ENCODE assay signal across 1 cellular context in the genomic region with DNA sequence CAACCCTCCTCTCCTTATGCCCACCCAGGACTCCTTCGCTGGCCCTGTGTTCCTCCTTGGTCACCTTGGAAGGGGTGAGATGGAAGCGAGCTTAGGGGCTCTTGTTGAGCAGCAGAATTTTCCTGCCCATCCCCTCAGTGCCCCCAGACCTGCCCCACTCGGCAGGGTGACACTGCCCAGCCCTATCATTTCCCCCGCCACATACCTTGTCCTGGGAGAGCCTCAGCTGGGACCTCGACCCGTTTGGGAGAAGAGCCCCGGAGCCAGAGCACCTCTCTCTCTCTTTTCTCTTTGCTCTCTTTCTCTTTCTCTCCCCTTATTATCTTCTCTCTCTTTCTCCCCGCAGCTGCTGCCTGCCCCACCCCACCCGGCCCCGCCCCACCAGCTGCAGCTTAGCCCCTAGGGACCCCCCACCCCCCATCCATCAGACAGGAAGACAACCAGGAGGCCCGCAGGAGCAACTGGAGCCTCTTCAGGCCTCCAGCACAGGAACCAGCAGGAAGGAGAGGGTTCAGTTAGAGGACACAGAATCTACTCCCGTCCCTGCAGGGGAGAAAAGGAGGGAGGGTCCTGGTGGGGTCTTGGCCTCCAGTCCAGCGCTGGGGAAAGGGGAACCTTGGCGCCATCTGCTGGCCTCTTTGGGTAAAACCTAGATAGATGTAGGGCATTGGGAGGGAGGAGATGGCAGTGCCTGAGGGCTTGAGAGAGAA.
TF ChIP-seq lines count a peak whose summit lies in the region.

No MANE protein-coding gene starts in this region.

TF ChIP-seq in HepG2, 621 proteins besides CTCF, POLR2A, EP300 and RAD21 (continued from another document):
- TF ChIP-seq, protein P1, sequence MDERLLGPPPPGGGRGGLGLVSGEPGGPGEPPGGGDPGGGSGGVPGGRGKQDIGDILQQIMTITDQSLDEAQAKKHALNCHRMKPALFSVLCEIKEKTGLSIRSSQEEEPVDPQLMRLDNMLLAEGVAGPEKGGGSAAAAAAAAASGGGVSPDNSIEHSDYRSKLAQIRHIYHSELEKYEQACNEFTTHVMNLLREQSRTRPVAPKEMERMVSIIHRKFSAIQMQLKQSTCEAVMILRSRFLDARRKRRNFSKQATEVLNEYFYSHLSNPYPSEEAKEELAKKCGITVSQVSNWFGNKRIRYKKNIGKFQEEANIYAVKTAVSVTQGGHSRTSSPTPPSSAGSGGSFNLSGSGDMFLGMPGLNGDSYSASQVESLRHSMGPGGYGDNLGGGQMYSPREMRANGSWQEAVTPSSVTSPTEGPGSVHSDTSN (CRISPR knock-in tag; IDR thresholded peaks at IDR 0.05) = no peak
- TF ChIP-seq FOXP1 (IDR thresholded peaks at IDR 0.05) (no peak), FOXP1 (CRISPR knock-in tag; IDR thresholded peaks at IDR 0.05) (no peak), GFI1 (CRISPR knock-in tag; IDR thresholded peaks at IDR 0.05; ENCODE audit: borderline replicate concordance) (no peak), ZNF792 (CRISPR knock-in tag; IDR thresholded peaks at IDR 0.05) (no peak), SMC3 (IDR thresholded peaks at IDR 0.05; ENCODE audit: low read length) (peak; percentile 37), CCDC6 (CRISPR knock-in tag; IDR thresholded peaks at IDR 0.05) (no peak), ZNF776 (CRISPR knock-in tag; IDR thresholded peaks at IDR 0.05) (no peak), ZBTB7A (CRISPR knock-in tag; IDR thresholded peaks at IDR 0.05) (peak; percentile 96), ZNF678 (CRISPR knock-in tag; IDR thresholded peaks at IDR 0.05) (no peak), KMT2B (CRISPR knock-in tag; IDR thresholded peaks at IDR 0.05) (no peak), ZNF331 (CRISPR knock-in tag; IDR thresholded peaks at IDR 0.05) (no peak), BHLHE40 (IDR thresholded peaks at IDR 0.05; ENCODE audit: low read length) (no peak), XRCC5 (optimal IDR thresholded peaks at IDR 0.05; ENCODE audit: low read length) (peak; percentile 61), HOXA7 (CRISPR knock-in tag; IDR thresholded peaks at IDR 0.05) (no peak), MED1 (CRISPR knock-in tag; IDR thresholded peaks at IDR 0.05) (0 out of 2 replicates have a peak, but pooled peaks have one; percentile 12), FOXK1 (CRISPR knock-in tag; IDR thresholded peaks at IDR 0.05; ENCODE audit: borderline replicate concordance, low read depth) (no peak), ZNF761 (CRISPR knock-in tag; conservative IDR thresholded peaks at IDR 0.05) (no peak), NRL (CRISPR knock-in tag; IDR thresholded peaks at IDR 0.05; ENCODE audit: borderline replicate concordance) (no peak)
- TF ChIP-seq, protein P2, sequence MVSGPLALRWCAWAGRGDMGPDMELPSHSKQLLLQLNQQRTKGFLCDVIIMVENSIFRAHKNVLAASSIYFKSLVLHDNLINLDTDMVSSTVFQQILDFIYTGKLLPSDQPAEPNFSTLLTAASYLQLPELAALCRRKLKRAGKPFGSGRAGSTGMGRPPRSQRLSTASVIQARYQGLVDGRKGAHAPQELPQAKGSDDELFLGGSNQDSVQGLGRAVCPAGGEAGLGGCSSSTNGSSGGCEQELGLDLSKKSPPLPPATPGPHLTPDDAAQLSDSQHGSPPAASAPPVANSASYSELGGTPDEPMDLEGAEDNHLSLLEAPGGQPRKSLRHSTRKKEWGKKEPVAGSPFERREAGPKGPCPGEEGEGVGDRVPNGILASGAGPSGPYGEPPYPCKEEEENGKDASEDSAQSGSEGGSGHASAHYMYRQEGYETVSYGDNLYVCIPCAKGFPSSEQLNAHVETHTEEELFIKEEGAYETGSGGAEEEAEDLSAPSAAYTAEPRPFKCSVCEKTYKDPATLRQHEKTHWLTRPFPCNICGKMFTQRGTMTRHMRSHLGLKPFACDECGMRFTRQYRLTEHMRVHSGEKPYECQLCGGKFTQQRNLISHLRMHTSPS (CRISPR knock-in tag; IDR thresholded peaks at IDR 0.05; ENCODE audit: low read depth) = no peak
- TF ChIP-seq, protein P3, sequence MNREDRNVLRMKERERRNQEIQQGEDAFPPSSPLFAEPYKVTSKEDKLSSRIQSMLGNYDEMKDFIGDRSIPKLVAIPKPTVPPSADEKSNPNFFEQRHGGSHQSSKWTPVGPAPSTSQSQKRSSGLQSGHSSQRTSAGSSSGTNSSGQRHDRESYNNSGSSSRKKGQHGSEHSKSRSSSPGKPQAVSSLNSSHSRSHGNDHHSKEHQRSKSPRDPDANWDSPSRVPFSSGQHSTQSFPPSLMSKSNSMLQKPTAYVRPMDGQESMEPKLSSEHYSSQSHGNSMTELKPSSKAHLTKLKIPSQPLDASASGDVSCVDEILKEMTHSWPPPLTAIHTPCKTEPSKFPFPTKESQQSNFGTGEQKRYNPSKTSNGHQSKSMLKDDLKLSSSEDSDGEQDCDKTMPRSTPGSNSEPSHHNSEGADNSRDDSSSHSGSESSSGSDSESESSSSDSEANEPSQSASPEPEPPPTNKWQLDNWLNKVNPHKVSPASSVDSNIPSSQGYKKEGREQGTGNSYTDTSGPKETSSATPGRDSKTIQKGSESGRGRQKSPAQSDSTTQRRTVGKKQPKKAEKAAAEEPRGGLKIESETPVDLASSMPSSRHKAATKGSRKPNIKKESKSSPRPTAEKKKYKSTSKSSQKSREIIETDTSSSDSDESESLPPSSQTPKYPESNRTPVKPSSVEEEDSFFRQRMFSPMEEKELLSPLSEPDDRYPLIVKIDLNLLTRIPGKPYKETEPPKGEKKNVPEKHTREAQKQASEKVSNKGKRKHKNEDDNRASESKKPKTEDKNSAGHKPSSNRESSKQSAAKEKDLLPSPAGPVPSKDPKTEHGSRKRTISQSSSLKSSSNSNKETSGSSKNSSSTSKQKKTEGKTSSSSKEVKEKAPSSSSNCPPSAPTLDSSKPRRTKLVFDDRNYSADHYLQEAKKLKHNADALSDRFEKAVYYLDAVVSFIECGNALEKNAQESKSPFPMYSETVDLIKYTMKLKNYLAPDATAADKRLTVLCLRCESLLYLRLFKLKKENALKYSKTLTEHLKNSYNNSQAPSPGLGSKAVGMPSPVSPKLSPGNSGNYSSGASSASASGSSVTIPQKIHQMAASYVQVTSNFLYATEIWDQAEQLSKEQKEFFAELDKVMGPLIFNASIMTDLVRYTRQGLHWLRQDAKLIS (CRISPR knock-in tag; IDR thresholded peaks at IDR 0.05) = no peak
- TF ChIP-seq, protein P4, sequence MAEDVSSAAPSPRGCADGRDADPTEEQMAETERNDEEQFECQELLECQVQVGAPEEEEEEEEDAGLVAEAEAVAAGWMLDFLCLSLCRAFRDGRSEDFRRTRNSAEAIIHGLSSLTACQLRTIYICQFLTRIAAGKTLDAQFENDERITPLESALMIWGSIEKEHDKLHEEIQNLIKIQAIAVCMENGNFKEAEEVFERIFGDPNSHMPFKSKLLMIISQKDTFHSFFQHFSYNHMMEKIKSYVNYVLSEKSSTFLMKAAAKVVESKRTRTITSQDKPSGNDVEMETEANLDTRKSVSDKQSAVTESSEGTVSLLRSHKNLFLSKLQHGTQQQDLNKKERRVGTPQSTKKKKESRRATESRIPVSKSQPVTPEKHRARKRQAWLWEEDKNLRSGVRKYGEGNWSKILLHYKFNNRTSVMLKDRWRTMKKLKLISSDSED (CRISPR knock-in tag; IDR thresholded peaks at IDR 0.05) = no peak
